ENCODE assay signal across 9 cellular contexts in genomic region chr10:47763543-47764175, GRCh38. TPM values are rescaled to one million over a fixed set of nuclear protein-coding genes. Genes with fewer than 3 reads are reported as not detected.
DNase-seq lines count a peak whose midpoint lies in the region; ATAC-seq and TF ChIP-seq lines count a peak whose summit lies in the region.
"Not testable (repeated sequence)": the region's sequence is repeated elsewhere in the genome, so short reads cannot be mapped to it uniquely, and the experiment has no call there.
"Had no signal": no experiment of that assay in that cellular context is flagged by ENCODE, and none has a peak within 500 bp of the region (broad histone marks: within the 10 kb centered on the region; RNA-seq: fewer than 3 reads in every experiment).

Gene SYT15B (minus strand): TSS chr10:47763592. CDS start chr10:47762640, 952 bp downstream.

- dilution Hi-C loops in IMR-90 (cut with HindIII; ENCODE audit: low sequenced_read_pairs, unreplicated experiment): not testable (repeated sequence)

- not testable (repeated sequence) for H3K9ac ChIP-seq in IMR-90 (ENCODE audit: low read depth, low read length)

- H3K27ac Mint-ChIP-seq in chondrocyte (ENCODE audit: unreplicated experiment): not testable (repeated sequence)

- not testable (repeated sequence) for H2AK5ac ChIP-seq in IMR-90 (ENCODE audit: low read depth, low read length)

- not testable (repeated sequence) for H4K20me1 ChIP-seq in IMR-90 (ENCODE audit: insufficient read depth, low read length)

- not testable (repeated sequence) for H2BK15ac ChIP-seq in IMR-90 (ENCODE audit: low read depth, low read length)

- TF ChIP-seq POLR2A in IMR-90 (IDR thresholded peaks at IDR 0.05; ENCODE audit: low read depth, low read length): not testable (repeated sequence)

- BruUV-seq in IMR-90 (replicated peaks; lab: Mats Ljungman, UMichigan): not testable (repeated sequence)

- in situ Hi-C loops in IMR-90 (cut with MboI; ENCODE audit: low sequenced_read_pairs): not testable (repeated sequence)

- not testable (repeated sequence) for H3K18ac ChIP-seq in IMR-90 (ENCODE audit: low read depth, low read length)

- not testable (repeated sequence) for H4K91ac ChIP-seq in IMR-90 (ENCODE audit: insufficient read depth, low read depth, low read length)

- not testable (repeated sequence) for H2BK20ac ChIP-seq in IMR-90 (ENCODE audit: low read depth, low read length)

- not testable (repeated sequence) for H3K79me2 ChIP-seq in ACC112 (ENCODE audit: control insufficient read depth, insufficient read depth, low read length, unreplicated experiment)

- not testable (repeated sequence) for H3K14ac ChIP-seq in IMR-90 (replicated peaks; ENCODE audit: low read depth, low read length)

- H3K4me3 Mint-ChIP-seq in chondrocyte (ENCODE audit: unreplicated experiment): not testable (repeated sequence)

- not testable (repeated sequence) for H4K8ac ChIP-seq in IMR-90 (ENCODE audit: low read depth in 2 of 2, low read length in 2 of 2)

- not testable (repeated sequence) for H3K23ac ChIP-seq in IMR-90 (ENCODE audit: low read depth, low read length)

- TF ChIP-seq CTCF in IMR-90 (conservative IDR thresholded peaks at IDR 0.05; ENCODE audit: low read depth, low read length); chondrocyte (IDR thresholded peaks at IDR 0.05); cardiac muscle cell (IDR thresholded peaks at IDR 0.05; ENCODE audit: low read depth, low read length); thoracic aorta (IDR thresholded peaks at IDR 0.05): not testable (repeated sequence)

- not testable (repeated sequence) for H3K4me1 ChIP-seq in ACC112 (ENCODE audit: control insufficient read depth, insufficient read depth, low read length, unreplicated experiment); IMR-90 (ENCODE audit: control insufficient read depth, insufficient read depth, low read length); cardiac muscle cell (ENCODE audit: low read depth); iPS DF 6.9 (ENCODE audit: control insufficient read depth, insufficient read depth, low read length); mesodermal cell (ENCODE audit: control insufficient read depth, insufficient read depth, low read length, poor library complexity, severe bottlenecking); thoracic aorta (ENCODE audit: control insufficient read depth in 1 of 2, low read depth in 2 of 2)

- H3K27me3 Mint-ChIP-seq in chondrocyte (ENCODE audit: low read depth): not testable (repeated sequence)

- not testable (repeated sequence) for H2AK9ac ChIP-seq in IMR-90 (replicated peaks; ENCODE audit: low read depth, low read length, poor library complexity)

- H3K27ac ChIP-seq in ACC112 (ENCODE audit: low read depth, low read length); IMR-90 (ENCODE audit: insufficient read depth, low read length); cardiac muscle cell; iPS DF 6.9 (ENCODE audit: low read length); mesodermal cell (ENCODE audit: low read depth, low read length, severe bottlenecking); thoracic aorta: not testable (repeated sequence)

- DNase-seq in IMR-90; chondrocyte (ENCODE audit: low spot score); cardiac muscle cell (ENCODE audit: low read depth in 1 of 2, low spot score in 1 of 2); iPS DF 6.9 (ENCODE audit: low read depth, low spot score); sciatic nerve (ENCODE audit: low spot score); thoracic aorta (ENCODE audit: low spot score): not testable (repeated sequence)

- not testable (repeated sequence) for H2BK5ac ChIP-seq in IMR-90 (ENCODE audit: low read depth, low read length, poor library complexity, severe bottlenecking)

- H2BK120ac ChIP-seq in IMR-90 (ENCODE audit: low read depth, low read length): 0 out of 2 replicates have a peak within 1 kb of the TSS, but pooled peaks have one; percentile 23

- TF ChIP-seq RAD21 in IMR-90 (IDR thresholded peaks at IDR 0.05; ENCODE audit: low read length): not testable (repeated sequence)

- H3K4me1 Mint-ChIP-seq in chondrocyte (ENCODE audit: low read depth): not testable (repeated sequence)

- H3K36me3 Mint-ChIP-seq in chondrocyte (ENCODE audit: low read depth): not testable (repeated sequence)

- not testable (repeated sequence) for H3K4ac ChIP-seq in IMR-90 (ENCODE audit: low read depth, low read length)

- H3K4me3 ChIP-seq in ACC112 (ENCODE audit: low read depth, low read length): peak within 1 kb of the TSS; percentile 63
- H3K4me3 ChIP-seq in IMR-90 (ENCODE audit: insufficient read depth, low read depth, low read length): not testable (repeated sequence)
- H3K4me3 ChIP-seq in cardiac muscle cell: peak within 1 kb of the TSS; percentile 10
- peak within 1 kb of the TSS; percentile 32; the same call in 1 of the 2 replicates for H3K4me3 ChIP-seq in iPS DF 6.9 (ENCODE audit: low read length)
- peak within 1 kb of the TSS; percentile 8 for H3K4me3 ChIP-seq in mesodermal cell (ENCODE audit: extremely low read depth, insufficient read depth, low read length, poor library complexity, severe bottlenecking)
- H3K4me3 ChIP-seq in thoracic aorta: peak within 1 kb of the TSS; percentile 52

- H3K56ac ChIP-seq in IMR-90 (ENCODE audit: extremely low read depth, insufficient read depth, low read length): not testable (repeated sequence)

- not testable (repeated sequence) for H3K9me3 ChIP-seq in IMR-90 (ENCODE audit: control insufficient read depth, insufficient read depth, low read length); cardiac muscle cell (ENCODE audit: low read depth); iPS DF 6.9 (ENCODE audit: control insufficient read depth, insufficient read depth, low read length); mesodermal cell (ENCODE audit: control insufficient read depth, low read length); thoracic aorta

- not testable (repeated sequence) for H3K27me3 ChIP-seq in ACC112 (ENCODE audit: insufficient read depth, low read length); IMR-90 (ENCODE audit: control insufficient read depth, insufficient read depth, low read length); iPS DF 6.9 (ENCODE audit: control insufficient read depth, insufficient read depth, low read length); thoracic aorta (replicated peaks; ENCODE audit: insufficient read depth)
- H3K27me3 ChIP-seq in cardiac muscle cell: peaks cover 14% of the 10 kb centered on the region

- intact Hi-C loops in IMR-90 (cut with micrococcal nuclease); sciatic nerve (cut with DNase I): not testable (repeated sequence)

- H4K5ac ChIP-seq in IMR-90 (ENCODE audit: low read depth, low read length): not testable (repeated sequence)

- whole genome bisulfite sequencing in IMR-90 (ENCODE audit: extremely low coverage in 2 of 2, insufficient read length in 1 of 2), 2 experiments: 100% methylated on average over 1 of the region's 33 CpGs; no CpG with 5 or more reads in 1 of the 2 experiments
- no CpG with 5 or more reads among the region's 33 CpGs for WGBS in iPS DF 6.9 (ENCODE audit: insufficient coverage, insufficient read length)
- 85 to 92% methylated on average over 4 to 11 of the region's 33 CpGs for WGBS in mesodermal cell (ENCODE audit: insufficient coverage in 2 of 2), 2 experiments

- CTCF ChIA-PET in IMR-90 (lab: Yijun Ruan, JAX): not testable (repeated sequence)

- not testable (repeated sequence) for H3K9me1 ChIP-seq in IMR-90 (ENCODE audit: insufficient read depth, low read length)

- not testable (repeated sequence) for ATAC-seq in IMR-90 (ENCODE audit: low read depth); sciatic nerve; thoracic aorta (ENCODE audit: insufficient number of reproducible peaks, low FRiP score, low read depth)

- not testable (repeated sequence) for H3K9me3 Mint-ChIP-seq in chondrocyte (ENCODE audit: low read depth)

- peak within 1 kb of the TSS; percentile 70; the same call in 1 of the 2 replicates for H3K4me2 ChIP-seq in IMR-90 (ENCODE audit: low read depth, low read length)

- not testable (repeated sequence) for H2AFZ ChIP-seq in ACC112 (ENCODE audit: low read length, unreplicated experiment); IMR-90 (replicated peaks; ENCODE audit: low read length, poor library complexity)

- not testable (repeated sequence) for H3K36me3 ChIP-seq in ACC112 (ENCODE audit: insufficient read depth, low read length); IMR-90 (ENCODE audit: control insufficient read depth, insufficient read depth, low read length); cardiac muscle cell; iPS DF 6.9 (ENCODE audit: control insufficient read depth, insufficient read depth, low read length); mesodermal cell (ENCODE audit: control insufficient read depth, insufficient read depth, low read length); thoracic aorta

- POLR2A ChIA-PET in IMR-90 (lab: Charles Lee; ENCODE audit: unreplicated experiment): not testable (repeated sequence)

- H3K79me1 ChIP-seq in IMR-90 (ENCODE audit: low read depth in 1 of 2, low read length in 2 of 2): not testable (repeated sequence)

RNA-seq across cellular contexts. Expression of gene SYT15B, which starts in this region (rescaled TPM):
- total RNA-seq in IMR-90 (2012; rRNA removed) (0.54 and 0.56 TPM in 2 replicates), chondrocyte (16.0 to 58.1 TPM (median 16.6 TPM) in 3 replicates), cardiac muscle cell (0.04 TPM in 1 of 2 replicates, not detected in the other), sciatic nerve (12.5 TPM), thoracic aorta (1 to 10 TPM; 1.8 to 5.3 TPM)
- polyA plus RNA-seq in IMR-90 (2012; rRNA removed) (0.96 TPM in 2 replicates), cardiac muscle cell (0.06 TPM in 1 of 2 replicates, not detected in the other)
- polyA plus RNA-seq in IMR-90 (2012; cell fraction: cytosol; rRNA removed): 0.12 and 0.34 TPM in 2 replicates
- 0.58 and 1.4 TPM in 2 replicates for polyA plus RNA-seq in IMR-90 (2012; cell fraction: nucleus; rRNA removed; ENCODE audit: low replicate concordance)
- polyA plus RNA-seq in mesodermal cell (2013, experiment 1 of 2): 0.85 TPM
- not detected for polyA plus RNA-seq in mesodermal cell (2013, experiment 2 of 2)
- total RNA-seq: M059J had no signal
